15 cellular contexts compared by ENCODE assay signal in genomic region chr19:41359741-41360140, GRCh38. TPM values are rescaled to one million over a fixed set of nuclear protein-coding genes. Genes with fewer than 3 reads are reported as not detected.
DNase-seq lines count a peak whose midpoint lies in the region; ATAC-seq lines count a peak whose summit lies in the region.
"Had no signal": no experiment of that assay in that cellular context is flagged by ENCODE, and none has a peak within 500 bp of the region (broad histone marks: within the 10 kb centered on the region; RNA-seq: fewer than 3 reads in every experiment).

No MANE protein-coding gene starts in this region.

- no peaks in the 10 kb centered on the region for H3K27me3 ChIP-seq in mesenchymal stem cell (ENCODE audit: control insufficient read depth in 1 of 2, insufficient read depth in 1 of 2, low read length in 2 of 2)

- 85% methylated on average over 1 of the region's 1 CpG for WGBS in mesenchymal stem cell

- CTCF ChIA-PET in activated naive CD4-positive, alpha-beta T cell treated with anti-CD3 and anti-CD28 coated beads for 36 hours (lab: Charles Lee) = no interaction called here

- intact Hi-C loops in activated naive CD4-positive, alpha-beta T cell treated with anti-CD3 and anti-CD28 coated beads for 36 hours (cut with micrococcal nuclease) = loop anchor here (10.0 kb wide), 2 partner anchors 525 to 745 kb away; partner anchors contain the start of gene ARHGEF1

- H3K9ac ChIP-seq in mesenchymal stem cell (ENCODE audit: low read length) = no peak overlapping the region

- no peak overlapping the region for H2BK5ac ChIP-seq in mesenchymal stem cell (ENCODE audit: low read depth, low read length, poor library complexity, severe bottlenecking)

- H3K14ac ChIP-seq in mesenchymal stem cell (ENCODE audit: low read length in 2 of 2) = no peak overlapping the region

- H4K8ac ChIP-seq in mesenchymal stem cell (ENCODE audit: low read length) = no peak overlapping the region

- no peak overlapping the region for H3K4me3 ChIP-seq in mesenchymal stem cell (ENCODE audit: insufficient read depth in 1 of 2, low read depth in 1 of 2, low read length in 2 of 2)
- H3K4me3 ChIP-seq: HAP-1 had no signal

- H3K9me3 Mint-ChIP-seq in activated naive CD4-positive, alpha-beta T cell treated with anti-CD3 and anti-CD28 coated beads for 36 hours = no peaks in the 10 kb centered on the region
- H3K9me3 Mint-ChIP-seq in IgD-negative memory B cell = no peaks in the 10 kb centered on the region

- H3K27ac Mint-ChIP-seq in activated naive CD4-positive, alpha-beta T cell treated with anti-CD3 and anti-CD28 coated beads for 36 hours = peak overlapping the region; percentile 70
- H3K27ac Mint-ChIP-seq in IgD-negative memory B cell (peak overlapping the region in 2 of 3 donors; percentile 32 to 48), T-helper 17 cell (peak overlapping the region; percentile 95)

- no peak overlapping the region for H3K18ac ChIP-seq in mesenchymal stem cell (ENCODE audit: low read depth in 1 of 2, low read length in 2 of 2)

- ATAC-seq in T-helper 17 cell (no peak), HG02763 (IDR thresholded peaks at IDR 0.05; ENCODE audit: unreplicated experiment) (no peak), GM21381 (IDR thresholded peaks at IDR 0.05; ENCODE audit: unreplicated experiment) (no peak)
- ATAC-seq: PC-3 had no signal

- H2AFZ ChIP-seq in mesenchymal stem cell (ENCODE audit: low read depth, low read length) = no peak overlapping the region

- no peak overlapping the region for H3K4me2 ChIP-seq in mesenchymal stem cell (ENCODE audit: low read length, poor library complexity, severe bottlenecking)

- peaks cover 7% of the 10 kb centered on the region for H3K4me1 ChIP-seq in mesenchymal stem cell (ENCODE audit: control insufficient read depth, insufficient read depth, low read depth, low read length)

- no peak overlapping the region for H2AK5ac ChIP-seq in mesenchymal stem cell (ENCODE audit: low read length, severe bottlenecking)

- no peaks in the 10 kb centered on the region for H3K27me3 Mint-ChIP-seq in activated naive CD4-positive, alpha-beta T cell treated with anti-CD3 and anti-CD28 coated beads for 36 hours (ENCODE audit: low read depth)
- H3K27me3 Mint-ChIP-seq in IgD-negative memory B cell = no peaks in the 10 kb centered on the region
- H3K27me3 Mint-ChIP-seq in T-helper 17 cell = no peaks in the 10 kb centered on the region

- H3K4me3 Mint-ChIP-seq in activated naive CD4-positive, alpha-beta T cell treated with anti-CD3 and anti-CD28 coated beads for 36 hours = no peak overlapping the region
- H3K4me3 Mint-ChIP-seq in IgD-negative memory B cell = peak overlapping the region in 3 of 4 donors; percentile 22 to 63 (median 59)
- H3K4me3 Mint-ChIP-seq in T-helper 17 cell = peak overlapping the region; percentile 81

- H3K27ac ChIP-seq in mesenchymal stem cell (ENCODE audit: low read length, poor library complexity, severe bottlenecking) = no peak overlapping the region
- H3K27ac ChIP-seq: RWPE1 had no signal

- H3K23ac ChIP-seq in mesenchymal stem cell (ENCODE audit: low read length in 2 of 2) = no peak overlapping the region

- no peak overlapping the region for H3K4ac ChIP-seq in mesenchymal stem cell (ENCODE audit: low read depth in 1 of 2, low read length in 2 of 2)

- no peak overlapping the region for H2BK120ac ChIP-seq in mesenchymal stem cell (ENCODE audit: low read depth, low read length)

- peaks cover 13% of the 10 kb centered on the region for H3K79me1 ChIP-seq in mesenchymal stem cell (replicated peaks; ENCODE audit: low read length, poor library complexity, severe bottlenecking)

- peaks cover 0 to 7% of the 10 kb centered on the region in 2 experiments for H3K36me3 ChIP-seq in mesenchymal stem cell (ENCODE audit: control insufficient read depth in 1 of 2, insufficient read depth in 2 of 2, low read depth in 1 of 2, low read length in 2 of 2)
- H3K36me3 ChIP-seq: HAP-1 had no signal

- H4K91ac ChIP-seq in mesenchymal stem cell (ENCODE audit: low read length) = no peak overlapping the region

- DNase-seq in activated naive CD4-positive, alpha-beta T cell treated with anti-CD3 and anti-CD28 coated beads for 36 hours = no peak
- no peak for DNase-seq in activated naive CD4-positive, alpha-beta T cell treated with anti-CD3 and anti-CD28 coated beads, Interleukin-2, amount 50 U/mL, for 16 hours
- DNase-seq in T-helper 17 cell (no peak), mesenchymal stem cell (no peak), GM19240 (ENCODE audit: insufficient read length, low spot score) (no peak)
- DNase-seq: DMS53, IMR-90, NCI-H187 treated with DMSO at 0.1 percent for 48 hours, NCI-H345, PC-3 had no signal

- peaks cover 6% of the 10 kb centered on the region for H3K36me3 Mint-ChIP-seq in activated naive CD4-positive, alpha-beta T cell treated with anti-CD3 and anti-CD28 coated beads for 36 hours (ENCODE audit: low read depth)
- H3K36me3 Mint-ChIP-seq in IgD-negative memory B cell (peaks cover 3% of the 10 kb centered on the region), T-helper 17 cell (ENCODE audit: low read depth) (no peaks in the 10 kb centered on the region)

- H2BK15ac ChIP-seq in mesenchymal stem cell (ENCODE audit: low read depth, poor library complexity, severe bottlenecking) = peak overlapping the region; percentile 74

- H2BK12ac ChIP-seq in mesenchymal stem cell (ENCODE audit: low read length in 2 of 2) = peak overlapping the region in 1 of 2 experiments; percentile 43

- H3K4me1 Mint-ChIP-seq in activated naive CD4-positive, alpha-beta T cell treated with anti-CD3 and anti-CD28 coated beads for 36 hours (ENCODE audit: low read depth) = peaks cover 62% of the 10 kb centered on the region
- H3K4me1 Mint-ChIP-seq in IgD-negative memory B cell = peaks cover 15 to 28% (median 22%) of the 10 kb centered on the region in 3 donors
- H3K4me1 Mint-ChIP-seq in T-helper 17 cell = peaks cover 55% of the 10 kb centered on the region

- H3K9me3 ChIP-seq in T-helper 17 cell (ENCODE audit: control insufficient read depth, low read length, poor library complexity, severe bottlenecking) (no peaks in the 10 kb centered on the region), mesenchymal stem cell (ENCODE audit: control insufficient read depth, low read length) (no peaks in the 10 kb centered on the region)
- H3K9me3 ChIP-seq: HAP-1 had no signal

RNA-seq across cellular contexts. Expression of gene B9D2, which starts 4.2 kb away (rescaled TPM):
- total RNA-seq in activated naive CD4-positive, alpha-beta T cell treated with anti-CD3 and anti-CD28 coated beads for 36 hours = 1 to 10 TPM; 3.5 to 4.1 TPM
- polyA plus RNA-seq in IgD-negative memory B cell = 10.5 TPM
- 10 to 100 TPM; 37.1 to 41.4 TPM for total RNA-seq in T-helper 17 cell
- polyA plus RNA-seq in mesenchymal stem cell (2013, experiment 1 of 2) = 4.2 TPM
- polyA plus RNA-seq in mesenchymal stem cell (2013, experiment 2 of 2) = 4.5 TPM

RNA-seq across cellular contexts. Expression of gene TGFB1, which starts 6.0 kb away (rescaled TPM):
- total RNA-seq in activated naive CD4-positive, alpha-beta T cell treated with anti-CD3 and anti-CD28 coated beads for 36 hours = 10 to 100 TPM; 94.4 to 95.6 TPM
- polyA plus RNA-seq in IgD-negative memory B cell = 49.3 TPM
- 100 to 1,000 TPM; 408 to 431 TPM for total RNA-seq in T-helper 17 cell
- polyA plus RNA-seq in mesenchymal stem cell (2013, experiment 1 of 2) = 208 TPM
- 203 TPM for polyA plus RNA-seq in mesenchymal stem cell (2013, experiment 2 of 2)

RNA-seq across cellular contexts. Expression of gene TMEM91, which starts 16.6 kb away (rescaled TPM):
- total RNA-seq in activated naive CD4-positive, alpha-beta T cell treated with anti-CD3 and anti-CD28 coated beads for 36 hours = 1 to 10 TPM; 5.6 to 5.7 TPM
- 1.8 TPM for polyA plus RNA-seq in IgD-negative memory B cell
- total RNA-seq in T-helper 17 cell = 10 to 100 TPM in 1 of 2 donors, 1 to 10 TPM in 1; 6.9 to 35.0 TPM
- 6.4 TPM for polyA plus RNA-seq in mesenchymal stem cell (2013, experiment 1 of 2)
- polyA plus RNA-seq in mesenchymal stem cell (2013, experiment 2 of 2) = 6.8 TPM

RNA-seq across cellular contexts. Expression of gene EXOSC5, which starts 37.4 kb away (rescaled TPM):
- 10 to 100 TPM; 47.5 to 51.7 TPM for total RNA-seq in activated naive CD4-positive, alpha-beta T cell treated with anti-CD3 and anti-CD28 coated beads for 36 hours
- 75.1 TPM for polyA plus RNA-seq in IgD-negative memory B cell
- total RNA-seq in T-helper 17 cell = 10 to 100 TPM; 12.0 to 13.0 TPM
- 5.7 TPM for polyA plus RNA-seq in mesenchymal stem cell (2013, experiment 1 of 2)
- 5.3 TPM for polyA plus RNA-seq in mesenchymal stem cell (2013, experiment 2 of 2)

RNA-seq across cellular contexts. Expression of gene BCKDHA, which starts 37.9 kb away (rescaled TPM):
- 10 to 100 TPM; 18.2 to 21.7 TPM for total RNA-seq in activated naive CD4-positive, alpha-beta T cell treated with anti-CD3 and anti-CD28 coated beads for 36 hours
- polyA plus RNA-seq in IgD-negative memory B cell = 63.4 TPM
- total RNA-seq in T-helper 17 cell = 10 to 100 TPM; 13.2 to 14.7 TPM
- polyA plus RNA-seq in mesenchymal stem cell (2013, experiment 1 of 2) = 14.9 TPM
- 15.6 TPM for polyA plus RNA-seq in mesenchymal stem cell (2013, experiment 2 of 2)

Comparison
In these comparisons a context has a peak if more than half of its experiments do, and no peak if none do; other contexts are left out.
1. H3K27ac Mint-ChIP-seq: peak in every context shown above with its lines; median percentile 95 in T-helper 17 cell; 70 in activated naive CD4-positive, alpha-beta T cell treated with anti-CD3 and anti-CD28 coated beads for 36 hours; 40 in IgD-negative memory B cell.
2. RNA of gene B9D2, which starts 4.2 kb away (total RNA-seq): 37.1 to 41.4 TPM in T-helper 17 cell; 3.5 to 4.1 TPM in activated naive CD4-positive, alpha-beta T cell treated with anti-CD3 and anti-CD28 coated beads for 36 hours; every median in the first group is over 4 times any median in the second.
3. RNA of gene TGFB1, which starts 6.0 kb away (total RNA-seq): 408 to 431 TPM in T-helper 17 cell; 94.4 to 95.6 TPM in activated naive CD4-positive, alpha-beta T cell treated with anti-CD3 and anti-CD28 coated beads for 36 hours; every median in the first group is over 4 times any median in the second.